8 cellular contexts compared by ENCODE assay signal in the genomic region with DNA sequence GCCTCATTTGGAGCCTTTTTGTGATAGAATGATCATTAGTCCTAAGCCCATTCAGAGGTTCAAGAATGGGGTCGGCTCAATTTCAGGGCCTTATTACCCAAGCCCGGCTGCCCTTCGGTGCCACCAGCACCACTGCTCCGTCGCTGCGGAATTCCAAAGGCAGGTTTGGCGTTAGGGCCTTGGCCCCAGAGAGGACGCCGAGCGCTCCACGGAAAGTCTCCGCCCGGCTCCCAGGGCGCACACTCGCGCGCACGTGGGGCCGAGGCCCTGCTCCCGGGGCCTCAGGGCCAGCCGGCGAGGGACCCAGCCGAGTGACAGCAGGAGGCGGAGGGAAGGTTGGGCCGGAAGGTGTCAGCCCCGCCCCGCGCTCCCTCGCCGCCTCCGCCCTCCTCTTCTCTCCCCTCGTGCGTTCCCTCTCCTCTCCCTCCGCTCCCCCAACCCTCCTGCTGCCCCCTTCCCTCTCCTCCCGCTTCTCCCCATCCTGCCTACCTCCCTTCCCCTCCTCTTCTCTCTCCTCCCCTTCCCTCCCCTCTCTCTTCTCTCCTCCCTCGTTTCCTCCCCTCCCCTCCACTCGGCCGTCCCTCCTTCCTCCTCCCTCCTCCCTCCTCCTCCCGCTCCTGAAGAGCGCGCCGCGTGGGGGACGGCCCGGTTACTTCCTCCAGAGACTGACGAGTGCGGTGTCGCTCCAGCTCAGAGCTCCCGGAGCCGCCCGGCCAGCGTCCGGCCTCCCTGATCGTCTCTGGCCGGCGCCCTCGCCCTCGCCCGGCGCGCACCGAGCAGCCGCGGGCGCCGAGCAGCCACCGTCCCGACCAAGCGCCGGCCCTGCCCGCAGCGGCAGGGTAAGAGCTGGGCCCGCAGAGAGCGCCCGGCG. TPM values are rescaled to one million over a fixed set of nuclear protein-coding genes. Genes with fewer than 3 reads are reported as not detected.
DNase-seq lines count a peak whose midpoint lies in the region; ATAC-seq and TF ChIP-seq lines count a peak whose summit lies in the region.

ETS2 (plus strand) TSS at position 648 of the 871 bp plus-strand sequence. CDS start 4,106 bp downstream, outside the sequence.

- peak within 1 kb of the TSS; percentile 89 to 91 for H3K27ac ChIP-seq in prostate gland

- DNase-seq in NCI-H187 treated with DMSO at 0.1 percent for 48 hours (lab: John Stamatoyannopoulos, UW) (peak; percentile 91), anterior cingulate cortex (lab: John Stamatoyannopoulos, UW) (peak in 56 of 58 donors; percentile 24 to 93 (median 71)), left ventricle myocardium superior (peak; percentile 93), prostate gland (ENCODE audit: low spot score) (peak; percentile 88), ureter (ENCODE audit: low spot score) (peak; percentile 97)

- intact Hi-C loops in T-helper 2 cell treated with Interferon-gamma antibody and Interleukin-4, amounts not matched to agents 100 ng/mL and 5 ng/mL, for 36 hours (cut with micrococcal nuclease), result loop anchor here (1.0 to 10.0 kb wide), 8 partner anchors 26 to 507 kb away; partner anchors contain the start of gene PSMG1
- intact Hi-C loops in left ventricle myocardium superior (cut with micrococcal nuclease), result loop anchor here (10.0 kb wide), 3 partner anchors 61 to 319 kb away; no protein-coding TSS in a partner anchor
- intact Hi-C loops in prostate gland (cut with DNase I), result loop anchor here (2.0 to 5.0 kb wide), 5 partner anchors 43 to 321 kb away; no protein-coding TSS in a partner anchor

- peak within 1 kb of the TSS; percentile 83 to 86 for H3K4me3 ChIP-seq in prostate gland

- H3K4me1 ChIP-seq in prostate gland (replicated peaks), result no peaks in the 10 kb centered on the region

- no peak for TF ChIP-seq CTCF in prostate gland (IDR thresholded peaks at IDR 0.05)

- WGBS in prostate gland, result under 1% methylated on average over 73 of the region's 76 CpGs

- H3K9me3 ChIP-seq in prostate gland, result no peaks in the 10 kb centered on the region

- TF ChIP-seq POLR2A in GM10847 (IDR thresholded peaks at IDR 0.05; ENCODE audit: extremely low read depth, insufficient read length) (peak; percentile 34), prostate gland (IDR thresholded peaks at IDR 0.05) (peak; percentile 87)

- no peaks in the 10 kb centered on the region for H3K27me3 ChIP-seq in prostate gland (replicated peaks; ENCODE audit: insufficient read depth)

- peak; percentile 67 for ATAC-seq in HG02852 (IDR thresholded peaks at IDR 0.05; ENCODE audit: unreplicated experiment)
- peak; percentile 94 for ATAC-seq in left ventricle myocardium superior

- H3K36me3 ChIP-seq in prostate gland, result no peaks in the 10 kb centered on the region

RNA-seq across cellular contexts. Expression of gene ETS2, which starts in this region (rescaled TPM):
- total RNA-seq in T-helper 2 cell treated with Interferon-gamma antibody and Interleukin-4, amounts not matched to agents 100 ng/mL and 5 ng/mL, for 36 hours, result 48.4 and 49.4 TPM in 2 replicates
- total RNA-seq in left ventricle myocardium superior (43.8 TPM), prostate gland (10 to 100 TPM; 53.3 to 80.2 TPM), ureter (221 TPM)

Comparison
In these comparisons a context has a peak if more than half of its experiments do, and no peak if none do; other contexts are left out.
1. Peak in every context shown above with its lines: DNase-seq, ATAC-seq, H3K4me3 ChIP-seq and H3K27ac ChIP-seq.